In the genomic region with DNA sequence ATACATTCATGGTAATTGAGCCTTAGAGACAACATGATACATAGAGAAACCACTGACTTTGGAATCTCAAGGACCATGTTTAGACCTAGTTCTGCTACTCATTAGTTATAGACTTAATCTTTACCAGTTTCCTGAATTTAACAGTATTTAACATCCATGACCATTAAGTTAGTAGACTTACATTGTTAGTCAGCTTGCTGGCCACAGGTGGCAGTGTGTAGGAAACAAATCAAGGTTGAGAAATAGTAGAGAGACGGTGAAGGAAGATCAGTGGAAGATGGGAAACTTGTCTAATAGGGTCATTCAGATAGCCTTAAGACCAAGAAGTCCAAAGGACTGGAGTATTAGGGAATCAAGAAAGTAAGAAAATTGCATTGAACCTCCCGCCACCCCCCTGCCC, we compare ENCODE assay signal across 1 cellular context.
TF ChIP-seq lines count a peak whose summit lies in the region.

No MANE protein-coding gene starts in this region.

TF ChIP-seq in H1, 55 proteins besides CTCF, POLR2A, EP300 and RAD21:
- TF ChIP-seq ZNF274 (IDR thresholded peaks at IDR 0.05; ENCODE audit: borderline replicate concordance, extremely low read depth, low read length) (no peak), CTBP2 (IDR thresholded peaks at IDR 0.05; ENCODE audit: borderline replicate concordance, insufficient read depth, insufficient read length, low read length) (no peak), FOSL1 (IDR thresholded peaks at IDR 0.05; ENCODE audit: insufficient read depth, low read depth, low read length) (no peak), SIRT6 (IDR thresholded peaks at IDR 0.05; ENCODE audit: low read length) (no peak), SP4 (IDR thresholded peaks at IDR 0.05; ENCODE audit: low read length) (no peak), BACH1 (IDR thresholded peaks at IDR 0.05; ENCODE audit: low read length) (no peak), RNF2 (IDR thresholded peaks at IDR 0.05; ENCODE audit: borderline replicate concordance, low read depth, low read length, missing control alignments, poor library complexity, severe bottlenecking) (no peak), KDM4A (IDR thresholded peaks at IDR 0.05; ENCODE audit: low read depth, low read length, severe bottlenecking) (no peak)
